8 cellular contexts compared by ENCODE assay signal in the genomic region with DNA sequence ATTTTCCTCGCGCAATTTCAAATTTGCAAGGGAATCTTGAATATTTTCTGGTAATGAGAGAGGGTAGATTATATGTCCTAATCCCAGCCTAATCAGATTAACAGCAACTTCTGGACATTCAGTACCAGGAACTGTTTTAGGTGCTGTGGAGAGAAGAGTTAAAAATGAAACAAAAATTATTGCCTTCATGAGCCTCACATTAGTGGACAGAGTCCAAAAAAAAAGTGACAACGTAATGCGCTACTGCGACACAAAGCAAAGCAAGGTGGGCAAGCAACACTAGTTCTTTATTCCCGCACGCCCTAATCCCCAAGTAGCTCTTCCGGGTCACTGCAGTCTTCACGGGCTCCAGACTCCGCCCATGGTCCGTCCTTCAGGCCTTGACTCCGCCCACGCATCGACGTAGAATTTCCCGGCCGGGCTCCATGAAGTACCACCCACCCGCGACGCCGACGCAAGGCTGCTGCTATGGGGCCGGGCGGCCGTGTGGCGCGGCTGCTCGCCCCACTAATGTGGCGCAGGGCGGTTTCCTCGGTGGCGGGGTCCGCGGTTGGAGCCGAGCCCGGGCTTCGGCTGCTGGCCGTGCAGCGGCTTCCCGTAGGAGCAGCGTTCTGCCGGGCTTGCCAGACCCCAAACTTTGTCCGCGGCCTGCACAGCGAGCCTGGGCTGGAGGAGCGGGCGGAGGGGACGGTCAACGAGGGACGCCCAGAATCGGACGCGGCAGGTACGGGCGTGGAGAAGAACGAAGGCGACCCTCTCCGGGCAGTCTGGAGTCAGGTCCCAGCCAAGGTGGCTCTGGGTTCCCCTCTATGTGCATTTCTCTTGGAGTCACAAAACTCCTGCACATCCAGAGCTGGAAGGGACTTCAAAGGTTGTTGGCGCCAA. TPM values are rescaled to one million over a fixed set of nuclear protein-coding genes. Genes with fewer than 3 reads are reported as not detected.
DNase-seq lines count a peak whose midpoint lies in the region; ATAC-seq and TF ChIP-seq lines count a peak whose summit lies in the region.

Gene MALSU1 (plus strand): TSS at position 455 of the 885 bp plus-strand sequence. CDS start 14 bp downstream, at position 469.

- intact Hi-C loops in activated CD4-positive, alpha-beta T cell treated with anti-CD3 and anti-CD28 coated beads, Interleukin-2, amount 10 ng/mL, durations not matched to agents 24 days and 14 days (cut with micrococcal nuclease): loop anchor here (1.0 to 5.0 kb wide), 7 partner anchors 26 to 1828 kb away; partner anchors contain the start of genes CYCS and TRA2A

- TF ChIP-seq CTCF in BJ (IDR thresholded peaks at IDR 0.05; ENCODE audit: insufficient read depth, low read depth, low read length) (no peak), coronary artery (IDR thresholded peaks at IDR 0.05) (no peak)

- H3K27me3 ChIP-seq in BJ (ENCODE audit: control insufficient read depth, insufficient read depth, low read length) (no peaks in the 10 kb centered on the region), layer of hippocampus (ENCODE audit: control insufficient read depth, insufficient read depth, low read length) (no peaks in the 10 kb centered on the region)

- H3K4me3 ChIP-seq in BJ (ENCODE audit: low read depth, low read length) (peak within 1 kb of the TSS; percentile 89), coronary artery (peak within 1 kb of the TSS; percentile 76)

- POLR2A ChIA-PET in BJ (lab: Charles Lee): no interaction called here

- peaks cover 28% of the 10 kb centered on the region for H3K4me1 Mint-ChIP-seq in activated CD4-positive, alpha-beta T cell treated with anti-CD3 and anti-CD28 coated beads, Interleukin-2, amount 10 ng/mL, durations not matched to agents 24 days and 14 days

- peak; percentile 75 for DNase-seq in BJ (ENCODE audit: low read depth)
- peak; percentile 91 for DNase-seq in NCI-H526 treated with DMSO at 0.1 percent for 48 hours (lab: John Stamatoyannopoulos, UW)
- peak; percentile 99 for DNase-seq in activated CD4-positive, alpha-beta T cell treated with anti-CD3 and anti-CD28 coated beads, Interleukin-2, amount 10 ng/mL, durations not matched to agents 24 days and 14 days
- DNase-seq in coronary artery (ENCODE audit: low spot score): peak; percentile 97
- DNase-seq in stimulated activated CD4-positive, alpha-beta T cell treated with anti-CD3 and anti-CD28 coated beads, Interleukin-1b, Interleukin-23, amount 100 ng/mL, for 4 hours (ENCODE audit: low read depth in 2 of 2): peak; percentile 96

- peak within 1 kb of the TSS; percentile 93 for H3K4me3 Mint-ChIP-seq in activated CD4-positive, alpha-beta T cell treated with anti-CD3 and anti-CD28 coated beads, Interleukin-2, amount 10 ng/mL, durations not matched to agents 24 days and 14 days

- H3K27me3 Mint-ChIP-seq in activated CD4-positive, alpha-beta T cell treated with anti-CD3 and anti-CD28 coated beads, Interleukin-2, amount 10 ng/mL, durations not matched to agents 24 days and 14 days: no peaks in the 10 kb centered on the region

- CTCF ChIA-PET in BJ (lab: Yijun Ruan, JAX): interaction anchor here (0.6 to 1.0 kb wide), 3 partner anchors 19 to 571 kb away, joined by 3 read pairs; no protein-coding TSS in a partner anchor

- H3K9me3 Mint-ChIP-seq in activated CD4-positive, alpha-beta T cell treated with anti-CD3 and anti-CD28 coated beads, Interleukin-2, amount 10 ng/mL, durations not matched to agents 24 days and 14 days: peaks cover 9% of the 10 kb centered on the region

- H3K36me3 ChIP-seq in BJ (ENCODE audit: control insufficient read depth, insufficient read depth, low read length): 0 out of 2 replicates have a peak, but pooled peaks cover 1% of the 10 kb centered on the region

- H3K27ac ChIP-seq in coronary artery: peak within 1 kb of the TSS; percentile 53 to 82
- peak within 1 kb of the TSS; percentile 54 for H3K27ac ChIP-seq in layer of hippocampus (ENCODE audit: low read depth, low read length)

- peaks cover 26% of the 10 kb centered on the region for H3K36me3 Mint-ChIP-seq in activated CD4-positive, alpha-beta T cell treated with anti-CD3 and anti-CD28 coated beads, Interleukin-2, amount 10 ng/mL, durations not matched to agents 24 days and 14 days (ENCODE audit: low read depth)

- peak within 1 kb of the TSS; percentile 90 for H3K27ac Mint-ChIP-seq in activated CD4-positive, alpha-beta T cell treated with anti-CD3 and anti-CD28 coated beads, Interleukin-2, amount 10 ng/mL, durations not matched to agents 24 days and 14 days

- ATAC-seq in GM19324 (IDR thresholded peaks at IDR 0.05; ENCODE audit: low FRiP score, unreplicated experiment): peak; percentile 99
- ATAC-seq in HG03469 (IDR thresholded peaks at IDR 0.05; ENCODE audit: unreplicated experiment): peak; percentile 93

RNA-seq across cellular contexts. Expression of gene MALSU1, which starts in this region (rescaled TPM):
- polyA plus RNA-seq in BJ (2011; rRNA removed): 26.5 and 52.7 TPM in 2 replicates
- 14.2 and 15.7 TPM in 2 replicates for polyA minus RNA-seq in BJ (2011; rRNA and poly(A)+ RNA removed)
- total RNA-seq in activated CD4-positive, alpha-beta T cell treated with anti-CD3 and anti-CD28 coated beads, Interleukin-2, amount 10 ng/mL, durations not matched to agents 24 days and 14 days: 92.8 and 98.8 TPM in 2 replicates

Comparison
In these comparisons a context has a peak if more than half of its experiments do, and no peak if none do; other contexts are left out.
1. Peak in every context shown above with its lines: DNase-seq, ATAC-seq, H3K4me3 ChIP-seq and H3K27ac ChIP-seq.